In genomic region chr6:6724319-6725119, GRCh38 we compare ENCODE assay signal across 1 cellular context.
TF ChIP-seq lines count a peak whose summit lies in the region.

No MANE protein-coding gene starts in this region.

TF ChIP-seq in K562, 482 proteins besides CTCF, POLR2A, EP300 and RAD21 (continued from another document and continues in another):
- no peak for TF ChIP-seq ZNF511 (CRISPR knock-in tag; IDR thresholded peaks at IDR 0.05)
- TF ChIP-seq CBX8 (IDR thresholded peaks at IDR 0.05; ENCODE audit: borderline replicate concordance, extremely low read depth, low read depth, low read length, poor library complexity, severe bottlenecking), result no peak
- TF ChIP-seq SREBF1 (IDR thresholded peaks at IDR 0.05; ENCODE audit: borderline replicate concordance, low read depth, low read length), result no peak
- TF ChIP-seq HNRNPLL (IDR thresholded peaks at IDR 0.05; ENCODE audit: low read depth, low read length, poor library complexity, severe bottlenecking), result no peak
- no peak for TF ChIP-seq HNRNPK (IDR thresholded peaks at IDR 0.05; ENCODE audit: low read depth, low read length, poor library complexity, severe bottlenecking)
- no peak for TF ChIP-seq FOSL1 (tag; conservative IDR thresholded peaks at IDR 0.05)
- TF ChIP-seq SIN3A (IDR thresholded peaks at IDR 0.05; ENCODE audit: borderline replicate concordance in 2 of 2, control insufficient read depth in 1 of 2, low read depth in 2 of 2, low read length in 2 of 2), result no peak
- TF ChIP-seq HNRNPH1 (optimal IDR thresholded peaks at IDR 0.05; ENCODE audit: low read depth, low read length), result no peak
- no peak for TF ChIP-seq DDX20 (tag; IDR thresholded peaks at IDR 0.05; ENCODE audit: low read depth)
- TF ChIP-seq MEF2D (tag; conservative IDR thresholded peaks at IDR 0.05; ENCODE audit: low read depth), result no peak
- peak; percentile 56; the same call in 1 of the 2 replicates for TF ChIP-seq CXXC5 (CRISPR knock-in tag; IDR thresholded peaks at IDR 0.05)
- TF ChIP-seq ARID2 (IDR thresholded peaks at IDR 0.05), result no peak
- no peak for TF ChIP-seq MLX (CRISPR knock-in tag; conservative IDR thresholded peaks at IDR 0.05)
- no peak for TF ChIP-seq OTX1 (CRISPR knock-in tag; IDR thresholded peaks at IDR 0.05)
- TF ChIP-seq TSHZ1 (CRISPR knock-in tag; IDR thresholded peaks at IDR 0.05), result no peak
- TF ChIP-seq MYNN (IDR thresholded peaks at IDR 0.05), result no peak
- TF ChIP-seq MYNN (CRISPR knock-in tag; IDR thresholded peaks at IDR 0.05), result no peak
- TF ChIP-seq MNT (conservative IDR thresholded peaks at IDR 0.05), result peak; percentile 22 to 49; a peak in 2 of 4 replicates
- TF ChIP-seq BRD4 (IDR thresholded peaks at IDR 0.05), result no peak
- TF ChIP-seq SUPT5H (IDR thresholded peaks at IDR 0.05), result no peak
- TF ChIP-seq MTA2 (IDR thresholded peaks at IDR 0.05; ENCODE audit: low read depth), result no peak
- no peak for TF ChIP-seq ZMIZ1 (IDR thresholded peaks at IDR 0.05; ENCODE audit: low read depth in 2 of 2, low read length in 2 of 2)
- no peak for TF ChIP-seq ZNF184 (CRISPR knock-in tag; IDR thresholded peaks at IDR 0.05)
- no peak for TF ChIP-seq ZNF717 (CRISPR knock-in tag; IDR thresholded peaks at IDR 0.05)
- no peak for TF ChIP-seq HIVEP1 (CRISPR knock-in tag; IDR thresholded peaks at IDR 0.05)
- TF ChIP-seq BCL6 (CRISPR knock-in tag; IDR thresholded peaks at IDR 0.05), result no peak
- TF ChIP-seq ZNF354B (CRISPR knock-in tag; IDR thresholded peaks at IDR 0.05), result no peak
- TF ChIP-seq CHD2 (IDR thresholded peaks at IDR 0.05; ENCODE audit: low read depth, low read length), result no peak
- TF ChIP-seq THAP7 (CRISPR knock-in tag; IDR thresholded peaks at IDR 0.05), result no peak
- 0 out of 2 replicates have a peak, but pooled peaks have one; percentile 29 for TF ChIP-seq CTBP1 (IDR thresholded peaks at IDR 0.05; ENCODE audit: borderline replicate concordance)
- TF ChIP-seq FOS (IDR thresholded peaks at IDR 0.05; ENCODE audit: extremely low read depth, insufficient read length), result no peak
- no peak for TF ChIP-seq KLF10 (CRISPR knock-in tag; IDR thresholded peaks at IDR 0.05)
- TF ChIP-seq MTF1 (CRISPR knock-in tag; IDR thresholded peaks at IDR 0.05; ENCODE audit: borderline replicate concordance), result no peak
- no peak for TF ChIP-seq TBL1XR1 (IDR thresholded peaks at IDR 0.05; ENCODE audit: low read length in 2 of 2)
- no peak for TF ChIP-seq TCFL5 (CRISPR knock-in tag; conservative IDR thresholded peaks at IDR 0.05)
- TF ChIP-seq ZNF143 (CRISPR knock-in tag; IDR thresholded peaks at IDR 0.05), result no peak
- TF ChIP-seq MTA3 (IDR thresholded peaks at IDR 0.05; ENCODE audit: borderline replicate concordance), result 0 out of 2 replicates have a peak, but pooled peaks have one; percentile 36
- no peak for TF ChIP-seq RBM39 (optimal IDR thresholded peaks at IDR 0.05; ENCODE audit: low read depth, low read length)
- TF ChIP-seq MGA (IDR thresholded peaks at IDR 0.05), result peak; percentile 42
- TF ChIP-seq ZFX (CRISPR knock-in tag; IDR thresholded peaks at IDR 0.05), result no peak
- no peak for TF ChIP-seq COPS2 (conservative IDR thresholded peaks at IDR 0.05)
- TF ChIP-seq HNRNPL (IDR thresholded peaks at IDR 0.05; ENCODE audit: low read depth, low read length), result no peak
